ENCODE assay signal across 17 cellular contexts in the genomic region with DNA sequence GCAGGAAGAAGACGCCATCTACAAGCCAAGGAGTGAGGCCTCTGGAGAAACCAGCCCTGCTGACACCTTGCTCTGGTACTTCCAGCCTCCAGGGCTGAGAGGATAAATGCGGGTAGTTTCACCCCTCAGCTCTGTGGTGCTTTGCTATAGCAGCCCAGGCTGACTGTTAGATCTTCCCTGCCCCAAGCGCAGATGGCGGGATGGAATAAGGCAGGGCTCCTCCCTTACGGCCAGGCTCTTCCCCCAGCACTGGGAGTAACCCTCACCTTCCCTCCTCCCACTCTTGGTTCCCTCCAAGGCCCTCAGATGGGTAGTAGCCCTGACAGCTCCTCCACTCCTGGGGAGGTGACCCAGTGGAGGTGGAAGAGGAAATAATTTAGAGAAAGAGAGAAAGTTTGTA.
A peak's percentile ranks its signal among the peaks of the same experiment; 100 is the strongest.
DNase-seq lines count a peak whose midpoint lies in the region; ATAC-seq and TF ChIP-seq lines count a peak whose summit lies in the region.
"Had no signal": no experiment of that assay in that cellular context is flagged by ENCODE, and none has a peak within 500 bp of the region (broad histone marks: within the 10 kb centered on the region; RNA-seq: fewer than 3 reads in every experiment).

No MANE protein-coding gene starts in this region.

- H3K27ac Mint-ChIP-seq in chondrocyte (ENCODE audit: unreplicated experiment) (no peak overlapping the region), osteocyte (ENCODE audit: unreplicated experiment) (no peak overlapping the region)
- H3K27ac Mint-ChIP-seq: CD14-positive monocyte; CD4-positive, alpha-beta memory T cell; GM23338 had no signal

- H3K27me3 Mint-ChIP-seq in chondrocyte (ENCODE audit: low read depth) (no peaks in the 10 kb centered on the region), osteocyte (ENCODE audit: unreplicated experiment) (no peaks in the 10 kb centered on the region)
- H3K27me3 Mint-ChIP-seq: CD4-positive, alpha-beta memory T cell had no signal

- H3K9me3 Mint-ChIP-seq in chondrocyte (ENCODE audit: low read depth) = no peaks in the 10 kb centered on the region
- no peaks in the 10 kb centered on the region for H3K9me3 Mint-ChIP-seq in osteocyte (ENCODE audit: unreplicated experiment)
- H3K9me3 Mint-ChIP-seq: CD4-positive, alpha-beta memory T cell; GM23338 had no signal

- no peaks in the 10 kb centered on the region for H3K36me3 Mint-ChIP-seq in chondrocyte (ENCODE audit: low read depth)
- H3K36me3 Mint-ChIP-seq in osteocyte (ENCODE audit: unreplicated experiment) = no peaks in the 10 kb centered on the region
- H3K36me3 Mint-ChIP-seq: CD14-positive monocyte; CD4-positive, alpha-beta memory T cell had no signal

- 94 to 97% methylated on average over 5 of the region's 5 CpGs for WGBS in lower leg skin, 2 donors

- no peak for ATAC-seq in HG02938 (IDR thresholded peaks at IDR 0.05; ENCODE audit: unreplicated experiment)
- ATAC-seq: A549, GM23338, HCT116 had no signal

- H3K4me3 ChIP-seq in lower leg skin (ENCODE audit: low read depth, poor library complexity, severe bottlenecking) = no peak overlapping the region
- H3K4me3 ChIP-seq: A549, GM23338 had no signal

- peak; percentile 24 for DNase-seq in activated effector memory CD4-positive, alpha-beta T cell treated with anti-CD3 and anti-CD28 coated beads, Interleukin-2, amount 50 U/mL, for 16 hours
- DNase-seq in activated effector memory CD4-positive, alpha-beta T cell treated with Interleukin-2 at 50 U/mL for 16 hours = no peak
- DNase-seq in chondrocyte (ENCODE audit: low spot score) (peak; percentile 30), lower leg skin (ENCODE audit: low spot score in 2 of 2) (peak; percentile 8 to 53), osteocyte (ENCODE audit: extremely low spot score, unreplicated experiment) (peak; percentile 62), NCI-H2171 (lab: John Stamatoyannopoulos, UW) (no peak), T-helper 9 cell (no peak)
- DNase-seq: AML-193; CD4-positive, alpha-beta memory T cell; DMS153; DMS79; GDM1 had no signal

- intact Hi-C loops in lower leg skin (cut with DNase I; ENCODE audit: low total_unique reads) = no loop called here

- TF ChIP-seq POLR2A in lower leg skin (IDR thresholded peaks at IDR 0.05) = no peak

- TF ChIP-seq CTCF in chondrocyte (IDR thresholded peaks at IDR 0.05) (no peak), lower leg skin (IDR thresholded peaks at IDR 0.05) (no peak), osteocyte (IDR thresholded peaks at IDR 0.05) (no peak)

- H3K4me3 Mint-ChIP-seq in chondrocyte (ENCODE audit: unreplicated experiment) = no peak overlapping the region
- H3K4me3 Mint-ChIP-seq in osteocyte (ENCODE audit: unreplicated experiment) = no peak overlapping the region
- H3K4me3 Mint-ChIP-seq: CD14-positive monocyte; CD4-positive, alpha-beta memory T cell; GM23338 had no signal

- H3K4me1 Mint-ChIP-seq in chondrocyte (ENCODE audit: low read depth) (peaks cover 46% of the 10 kb centered on the region), osteocyte (ENCODE audit: unreplicated experiment) (no peaks in the 10 kb centered on the region)
- H3K4me1 Mint-ChIP-seq: CD14-positive monocyte; CD4-positive, alpha-beta memory T cell had no signal

Comparison
In these comparisons a context has a peak if more than half of its experiments do, and no peak if none do; other contexts are left out.
1. DNase-seq: peak in activated effector memory CD4-positive, alpha-beta T cell treated with anti-CD3 and anti-CD28 coated beads, Interleukin-2, amount 50 U/mL, for 16 hours (single experiment), chondrocyte (single experiment), lower leg skin (2 of 2) and osteocyte (single experiment); none in activated effector memory CD4-positive, alpha-beta T cell treated with Interleukin-2 at 50 U/mL for 16 hours (single experiment), NCI-H2171 (single experiment) and T-helper 9 cell (single experiment).